In the genomic region with DNA sequence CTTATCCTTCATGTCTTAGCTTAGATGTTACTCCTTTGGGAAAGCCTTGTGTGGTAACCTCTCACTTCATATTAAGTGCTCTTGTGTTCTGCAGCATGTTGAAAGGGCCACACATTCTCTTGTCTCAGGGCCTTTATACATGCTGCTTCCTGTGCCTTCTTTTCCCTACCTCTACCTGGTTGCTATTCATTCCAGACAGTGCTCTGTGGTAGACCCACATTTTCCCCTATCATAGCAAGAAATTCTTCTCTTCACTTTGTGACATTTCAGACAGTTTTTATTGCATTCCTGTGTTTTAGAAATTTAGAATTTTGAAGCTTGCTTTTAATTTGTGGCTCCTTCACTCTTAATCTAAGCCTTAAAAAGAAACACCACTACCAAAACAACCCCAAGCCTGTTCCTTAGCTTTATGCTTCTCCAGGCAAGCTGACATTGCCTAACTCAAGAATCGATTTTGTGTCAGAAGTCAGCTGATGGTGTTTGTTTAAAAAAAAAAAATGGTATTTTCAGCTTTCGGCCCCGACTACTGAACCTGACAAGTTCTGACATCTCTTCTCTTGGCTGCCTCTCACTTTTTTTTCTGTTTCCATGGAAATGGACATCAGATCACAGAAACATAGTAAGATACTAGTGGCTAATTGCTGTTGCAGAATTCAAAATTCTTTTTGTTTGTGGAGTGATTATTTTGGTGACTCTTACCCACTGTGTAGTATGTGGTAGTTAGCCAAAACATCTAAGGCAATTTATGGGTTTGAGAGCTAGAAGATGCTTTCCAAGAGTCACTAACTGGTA, we compare ENCODE assay signal across 1 cellular context.
TF ChIP-seq lines count a peak whose summit lies in the region.

No MANE protein-coding gene starts in this region.

TF ChIP-seq in HepG2, 621 proteins besides CTCF, POLR2A, EP300 and RAD21 (continued from another document and continues in another):
- TF ChIP-seq, protein P1, sequence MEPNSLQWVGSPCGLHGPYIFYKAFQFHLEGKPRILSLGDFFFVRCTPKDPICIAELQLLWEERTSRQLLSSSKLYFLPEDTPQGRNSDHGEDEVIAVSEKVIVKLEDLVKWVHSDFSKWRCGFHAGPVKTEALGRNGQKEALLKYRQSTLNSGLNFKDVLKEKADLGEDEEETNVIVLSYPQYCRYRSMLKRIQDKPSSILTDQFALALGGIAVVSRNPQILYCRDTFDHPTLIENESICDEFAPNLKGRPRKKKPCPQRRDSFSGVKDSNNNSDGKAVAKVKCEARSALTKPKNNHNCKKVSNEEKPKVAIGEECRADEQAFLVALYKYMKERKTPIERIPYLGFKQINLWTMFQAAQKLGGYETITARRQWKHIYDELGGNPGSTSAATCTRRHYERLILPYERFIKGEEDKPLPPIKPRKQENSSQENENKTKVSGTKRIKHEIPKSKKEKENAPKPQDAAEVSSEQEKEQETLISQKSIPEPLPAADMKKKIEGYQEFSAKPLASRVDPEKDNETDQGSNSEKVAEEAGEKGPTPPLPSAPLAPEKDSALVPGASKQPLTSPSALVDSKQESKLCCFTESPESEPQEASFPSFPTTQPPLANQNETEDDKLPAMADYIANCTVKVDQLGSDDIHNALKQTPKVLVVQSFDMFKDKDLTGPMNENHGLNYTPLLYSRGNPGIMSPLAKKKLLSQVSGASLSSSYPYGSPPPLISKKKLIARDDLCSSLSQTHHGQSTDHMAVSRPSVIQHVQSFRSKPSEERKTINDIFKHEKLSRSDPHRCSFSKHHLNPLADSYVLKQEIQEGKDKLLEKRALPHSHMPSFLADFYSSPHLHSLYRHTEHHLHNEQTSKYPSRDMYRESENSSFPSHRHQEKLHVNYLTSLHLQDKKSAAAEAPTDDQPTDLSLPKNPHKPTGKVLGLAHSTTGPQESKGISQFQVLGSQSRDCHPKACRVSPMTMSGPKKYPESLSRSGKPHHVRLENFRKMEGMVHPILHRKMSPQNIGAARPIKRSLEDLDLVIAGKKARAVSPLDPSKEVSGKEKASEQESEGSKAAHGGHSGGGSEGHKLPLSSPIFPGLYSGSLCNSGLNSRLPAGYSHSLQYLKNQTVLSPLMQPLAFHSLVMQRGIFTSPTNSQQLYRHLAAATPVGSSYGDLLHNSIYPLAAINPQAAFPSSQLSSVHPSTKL (CRISPR knock-in tag; IDR thresholded peaks at IDR 0.05) = peak; percentile 98
- TF ChIP-seq SOX13 (IDR thresholded peaks at IDR 0.05) = peak; percentile 74
- peak in 1 of 2 experiments; percentile 87; a peak in 2 of 4 replicates for TF ChIP-seq SOX13 (CRISPR knock-in tag; conservative IDR thresholded peaks at IDR 0.05 in 1 of 2, IDR thresholded peaks at IDR 0.05 in 1 of 2)
- TF ChIP-seq, protein P2, sequence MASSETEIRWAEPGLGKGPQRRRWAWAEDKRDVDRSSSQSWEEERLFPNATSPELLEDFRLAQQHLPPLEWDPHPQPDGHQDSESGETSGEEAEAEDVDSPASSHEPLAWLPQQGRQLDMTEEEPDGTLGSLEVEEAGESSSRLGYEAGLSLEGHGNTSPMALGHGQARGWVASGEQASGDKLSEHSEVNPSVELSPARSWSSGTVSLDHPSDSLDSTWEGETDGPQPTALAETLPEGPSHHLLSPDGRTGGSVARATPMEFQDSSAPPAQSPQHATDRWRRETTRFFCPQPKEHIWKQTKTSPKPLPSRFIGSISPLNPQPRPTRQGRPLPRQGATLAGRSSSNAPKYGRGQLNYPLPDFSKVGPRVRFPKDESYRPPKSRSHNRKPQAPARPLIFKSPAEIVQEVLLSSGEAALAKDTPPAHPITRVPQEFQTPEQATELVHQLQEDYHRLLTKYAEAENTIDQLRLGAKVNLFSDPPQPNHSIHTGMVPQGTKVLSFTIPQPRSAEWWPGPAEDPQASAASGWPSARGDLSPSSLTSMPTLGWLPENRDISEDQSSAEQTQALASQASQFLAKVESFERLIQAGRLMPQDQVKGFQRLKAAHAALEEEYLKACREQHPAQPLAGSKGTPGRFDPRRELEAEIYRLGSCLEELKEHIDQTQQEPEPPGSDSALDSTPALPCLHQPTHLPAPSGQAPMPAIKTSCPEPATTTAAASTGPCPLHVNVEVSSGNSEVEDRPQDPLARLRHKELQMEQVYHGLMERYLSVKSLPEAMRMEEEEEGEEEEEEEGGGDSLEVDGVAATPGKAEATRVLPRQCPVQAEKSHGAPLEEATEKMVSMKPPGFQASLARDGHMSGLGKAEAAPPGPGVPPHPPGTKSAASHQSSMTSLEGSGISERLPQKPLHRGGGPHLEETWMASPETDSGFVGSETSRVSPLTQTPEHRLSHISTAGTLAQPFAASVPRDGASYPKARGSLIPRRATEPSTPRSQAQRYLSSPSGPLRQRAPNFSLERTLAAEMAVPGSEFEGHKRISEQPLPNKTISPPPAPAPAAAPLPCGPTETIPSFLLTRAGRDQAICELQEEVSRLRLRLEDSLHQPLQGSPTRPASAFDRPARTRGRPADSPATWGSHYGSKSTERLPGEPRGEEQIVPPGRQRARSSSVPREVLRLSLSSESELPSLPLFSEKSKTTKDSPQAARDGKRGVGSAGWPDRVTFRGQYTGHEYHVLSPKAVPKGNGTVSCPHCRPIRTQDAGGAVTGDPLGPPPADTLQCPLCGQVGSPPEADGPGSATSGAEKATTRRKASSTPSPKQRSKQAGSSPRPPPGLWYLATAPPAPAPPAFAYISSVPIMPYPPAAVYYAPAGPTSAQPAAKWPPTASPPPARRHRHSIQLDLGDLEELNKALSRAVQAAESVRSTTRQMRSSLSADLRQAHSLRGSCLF (CRISPR knock-in tag; IDR thresholded peaks at IDR 0.05; ENCODE audit: borderline replicate concordance) = no peak
- TF ChIP-seq SP4 (CRISPR knock-in tag; IDR thresholded peaks at IDR 0.05) = no peak
- TF ChIP-seq, protein P3, sequence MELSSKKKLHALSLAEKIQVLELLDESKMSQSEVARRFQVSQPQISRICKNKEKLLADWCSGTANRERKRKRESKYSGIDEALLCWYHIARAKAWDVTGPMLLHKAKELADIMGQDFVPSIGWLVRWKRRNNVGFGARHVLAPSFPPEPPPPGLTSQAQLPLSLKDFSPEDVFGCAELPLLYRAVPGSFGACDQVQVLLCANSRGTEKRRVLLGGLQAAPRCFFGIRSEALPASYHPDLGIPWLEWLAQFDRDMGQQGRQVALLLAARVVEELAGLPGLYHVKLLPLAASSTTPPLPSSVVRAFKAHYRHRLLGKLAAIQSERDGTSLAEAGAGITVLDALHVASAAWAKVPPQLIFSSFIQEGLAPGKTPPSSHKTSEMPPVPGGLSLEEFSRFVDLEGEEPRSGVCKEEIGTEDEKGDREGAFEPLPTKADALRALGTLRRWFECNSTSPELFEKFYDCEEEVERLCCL (CRISPR knock-in tag; IDR thresholded peaks at IDR 0.05; ENCODE audit: borderline replicate concordance) = no peak
- TF ChIP-seq, protein P4, sequence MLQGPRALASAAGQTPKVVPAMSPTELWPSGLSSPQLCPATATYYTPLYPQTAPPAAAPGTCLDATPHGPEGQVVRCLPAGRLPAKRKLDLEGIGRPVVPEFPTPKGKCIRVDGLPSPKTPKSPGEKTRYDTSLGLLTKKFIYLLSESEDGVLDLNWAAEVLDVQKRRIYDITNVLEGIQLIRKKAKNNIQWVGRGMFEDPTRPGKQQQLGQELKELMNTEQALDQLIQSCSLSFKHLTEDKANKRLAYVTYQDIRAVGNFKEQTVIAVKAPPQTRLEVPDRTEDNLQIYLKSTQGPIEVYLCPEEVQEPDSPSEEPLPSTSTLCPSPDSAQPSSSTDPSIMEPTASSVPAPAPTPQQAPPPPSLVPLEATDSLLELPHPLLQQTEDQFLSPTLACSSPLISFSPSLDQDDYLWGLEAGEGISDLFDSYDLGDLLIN (CRISPR knock-in tag; IDR thresholded peaks at IDR 0.05; ENCODE audit: borderline replicate concordance) = no peak
- TF ChIP-seq GLI4 (CRISPR knock-in tag; IDR thresholded peaks at IDR 0.05; ENCODE audit: borderline replicate concordance) = peak; percentile 13; the same call in 1 of the 2 replicates
- TF ChIP-seq ZNF33A (CRISPR knock-in tag; IDR thresholded peaks at IDR 0.05; ENCODE audit: borderline replicate concordance) = peak; percentile 90; the same call in 1 of the 2 replicates
- TF ChIP-seq ZFP37 (CRISPR knock-in tag; IDR thresholded peaks at IDR 0.05; ENCODE audit: borderline replicate concordance) = no peak
- TF ChIP-seq HMGA1 (CRISPR knock-in tag; conservative IDR thresholded peaks at IDR 0.05) = no peak
- TF ChIP-seq ZNF230 (CRISPR knock-in tag; IDR thresholded peaks at IDR 0.05) = no peak; the same call in 1 of the 2 replicates
- TF ChIP-seq SALL2 (CRISPR knock-in tag; IDR thresholded peaks at IDR 0.05) = no peak; the same call in 1 of the 2 replicates
- no peak for TF ChIP-seq NFATC3 (CRISPR knock-in tag; IDR thresholded peaks at IDR 0.05)
- TF ChIP-seq SMAD1 (CRISPR knock-in tag; IDR thresholded peaks at IDR 0.05; ENCODE audit: borderline replicate concordance, low read depth) = no peak
- TF ChIP-seq IKZF4 (CRISPR knock-in tag; IDR thresholded peaks at IDR 0.05; ENCODE audit: borderline replicate concordance, low read depth, not compliant biosample characterization) = no peak
- TF ChIP-seq MEF2D (CRISPR knock-in tag; IDR thresholded peaks at IDR 0.05) = no peak; the same call in 1 of the 2 replicates
- TF ChIP-seq, protein P5, sequence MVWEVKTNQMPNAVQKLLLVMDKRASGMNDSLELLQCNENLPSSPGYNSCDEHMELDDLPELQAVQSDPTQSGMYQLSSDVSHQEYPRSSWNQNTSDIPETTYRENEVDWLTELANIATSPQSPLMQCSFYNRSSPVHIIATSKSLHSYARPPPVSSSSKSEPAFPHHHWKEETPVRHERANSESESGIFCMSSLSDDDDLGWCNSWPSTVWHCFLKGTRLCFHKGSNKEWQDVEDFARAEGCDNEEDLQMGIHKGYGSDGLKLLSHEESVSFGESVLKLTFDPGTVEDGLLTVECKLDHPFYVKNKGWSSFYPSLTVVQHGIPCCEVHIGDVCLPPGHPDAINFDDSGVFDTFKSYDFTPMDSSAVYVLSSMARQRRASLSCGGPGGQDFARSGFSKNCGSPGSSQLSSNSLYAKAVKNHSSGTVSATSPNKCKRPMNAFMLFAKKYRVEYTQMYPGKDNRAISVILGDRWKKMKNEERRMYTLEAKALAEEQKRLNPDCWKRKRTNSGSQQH (CRISPR knock-in tag; IDR thresholded peaks at IDR 0.05; ENCODE audit: low read depth) = peak; percentile 96; the same call in 1 of the 2 replicates
- no peak for TF ChIP-seq NCOA5 (CRISPR knock-in tag; IDR thresholded peaks at IDR 0.05)
- no peak for TF ChIP-seq ZNF572 (CRISPR knock-in tag; IDR thresholded peaks at IDR 0.05)
- TF ChIP-seq, protein P6, sequence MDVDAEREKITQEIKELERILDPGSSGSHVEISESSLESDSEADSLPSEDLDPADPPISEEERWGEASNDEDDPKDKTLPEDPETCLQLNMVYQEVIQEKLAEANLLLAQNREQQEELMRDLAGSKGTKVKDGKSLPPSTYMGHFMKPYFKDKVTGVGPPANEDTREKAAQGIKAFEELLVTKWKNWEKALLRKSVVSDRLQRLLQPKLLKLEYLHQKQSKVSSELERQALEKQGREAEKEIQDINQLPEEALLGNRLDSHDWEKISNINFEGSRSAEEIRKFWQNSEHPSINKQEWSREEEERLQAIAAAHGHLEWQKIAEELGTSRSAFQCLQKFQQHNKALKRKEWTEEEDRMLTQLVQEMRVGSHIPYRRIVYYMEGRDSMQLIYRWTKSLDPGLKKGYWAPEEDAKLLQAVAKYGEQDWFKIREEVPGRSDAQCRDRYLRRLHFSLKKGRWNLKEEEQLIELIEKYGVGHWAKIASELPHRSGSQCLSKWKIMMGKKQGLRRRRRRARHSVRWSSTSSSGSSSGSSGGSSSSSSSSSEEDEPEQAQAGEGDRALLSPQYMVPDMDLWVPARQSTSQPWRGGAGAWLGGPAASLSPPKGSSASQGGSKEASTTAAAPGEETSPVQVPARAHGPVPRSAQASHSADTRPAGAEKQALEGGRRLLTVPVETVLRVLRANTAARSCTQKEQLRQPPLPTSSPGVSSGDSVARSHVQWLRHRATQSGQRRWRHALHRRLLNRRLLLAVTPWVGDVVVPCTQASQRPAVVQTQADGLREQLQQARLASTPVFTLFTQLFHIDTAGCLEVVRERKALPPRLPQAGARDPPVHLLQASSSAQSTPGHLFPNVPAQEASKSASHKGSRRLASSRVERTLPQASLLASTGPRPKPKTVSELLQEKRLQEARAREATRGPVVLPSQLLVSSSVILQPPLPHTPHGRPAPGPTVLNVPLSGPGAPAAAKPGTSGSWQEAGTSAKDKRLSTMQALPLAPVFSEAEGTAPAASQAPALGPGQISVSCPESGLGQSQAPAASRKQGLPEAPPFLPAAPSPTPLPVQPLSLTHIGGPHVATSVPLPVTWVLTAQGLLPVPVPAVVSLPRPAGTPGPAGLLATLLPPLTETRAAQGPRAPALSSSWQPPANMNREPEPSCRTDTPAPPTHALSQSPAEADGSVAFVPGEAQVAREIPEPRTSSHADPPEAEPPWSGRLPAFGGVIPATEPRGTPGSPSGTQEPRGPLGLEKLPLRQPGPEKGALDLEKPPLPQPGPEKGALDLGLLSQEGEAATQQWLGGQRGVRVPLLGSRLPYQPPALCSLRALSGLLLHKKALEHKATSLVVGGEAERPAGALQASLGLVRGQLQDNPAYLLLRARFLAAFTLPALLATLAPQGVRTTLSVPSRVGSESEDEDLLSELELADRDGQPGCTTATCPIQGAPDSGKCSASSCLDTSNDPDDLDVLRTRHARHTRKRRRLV (CRISPR knock-in tag; IDR thresholded peaks at IDR 0.05) = no peak
- TF ChIP-seq ZMYM2 (CRISPR knock-in tag; IDR thresholded peaks at IDR 0.05) = peak; percentile 77
- no peak for TF ChIP-seq CBX2 (IDR thresholded peaks at IDR 0.05; ENCODE audit: low read depth, low read length)
- no peak for TF ChIP-seq CBX2 (CRISPR knock-in tag; IDR thresholded peaks at IDR 0.05; ENCODE audit: low read depth)
- TF ChIP-seq KAT7 (CRISPR knock-in tag; IDR thresholded peaks at IDR 0.05; ENCODE audit: borderline replicate concordance) = no peak
- no peak for TF ChIP-seq NFE2 (CRISPR knock-in tag; IDR thresholded peaks at IDR 0.05)
- no peak for TF ChIP-seq TMF1 (CRISPR knock-in tag; IDR thresholded peaks at IDR 0.05; ENCODE audit: low read depth)
- 0 out of 2 replicates have a peak, but pooled peaks have one; percentile 51 for TF ChIP-seq ZNF335 (CRISPR knock-in tag; IDR thresholded peaks at IDR 0.05)
- no peak for TF ChIP-seq SETDB1 (CRISPR knock-in tag; IDR thresholded peaks at IDR 0.05; ENCODE audit: borderline replicate concordance)
- no peak for TF ChIP-seq SYNCRIP (IDR thresholded peaks at IDR 0.05; ENCODE audit: insufficient read depth, low read depth, low read length)
- no peak for TF ChIP-seq NR3C1 (CRISPR knock-in tag; IDR thresholded peaks at IDR 0.05)
- peak; percentile 98; the same call in 1 of the 2 replicates for TF ChIP-seq TOE1 (CRISPR knock-in tag; IDR thresholded peaks at IDR 0.05)
- TF ChIP-seq SMARCC2 (IDR thresholded peaks at IDR 0.05) = no peak
- no peak for TF ChIP-seq ZNF720 (CRISPR knock-in tag; IDR thresholded peaks at IDR 0.05)
- peak; percentile 80; the same call in 1 of the 2 replicates for TF ChIP-seq WIZ (CRISPR knock-in tag; IDR thresholded peaks at IDR 0.05)
